8 cellular contexts compared by ENCODE assay signal in the genomic region with DNA sequence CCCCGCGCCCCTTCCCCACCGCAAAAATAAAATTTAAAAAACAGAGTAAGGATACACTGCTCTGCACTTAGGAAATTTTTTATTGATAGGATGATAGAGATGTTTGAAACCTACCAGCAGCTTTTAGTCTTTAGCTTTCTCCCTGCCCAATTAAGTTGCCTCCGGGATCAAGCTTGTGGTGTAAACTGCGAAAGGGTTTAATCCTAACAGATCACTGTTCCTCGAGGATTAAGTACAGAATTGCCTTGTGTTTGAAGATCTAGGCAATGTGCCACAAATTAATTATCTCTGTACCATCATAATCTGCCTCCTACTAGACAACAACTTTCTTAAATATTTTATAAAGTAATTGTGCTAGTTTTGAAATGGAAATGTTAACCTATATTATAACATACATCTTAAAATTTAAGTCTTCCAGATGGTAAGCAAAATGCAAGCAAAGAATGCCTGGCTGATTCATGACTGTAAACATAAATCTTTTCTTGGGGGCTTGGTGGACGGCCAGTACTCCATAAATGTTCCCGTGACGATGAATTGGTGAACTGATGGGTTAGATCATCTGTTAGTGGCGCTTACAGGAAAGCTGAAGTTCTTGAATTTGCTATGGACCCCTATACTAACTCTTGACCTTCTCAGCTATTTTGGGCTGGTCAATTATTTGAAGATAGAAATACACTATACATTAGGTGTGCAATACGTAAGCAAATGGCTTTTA. TPM values are rescaled to one million over a fixed set of nuclear protein-coding genes. Genes with fewer than 3 reads are reported as not detected.
A peak's percentile ranks its signal among the peaks of the same experiment; 100 is the strongest.
DNase-seq lines count a peak whose midpoint lies in the region; ATAC-seq and TF ChIP-seq lines count a peak whose summit lies in the region.

No MANE protein-coding gene starts in this region.

- H3K27ac Mint-ChIP-seq in GM23338 = no peak overlapping the region
- H3K27ac Mint-ChIP-seq in activated naive CD8-positive, alpha-beta T cell treated with anti-CD3 and anti-CD28 coated beads, Interleukin-2, amount 10 ng/mL, durations not matched to agents 7 days and 5 days = no peak overlapping the region
- H3K27ac Mint-ChIP-seq in memory B cell = no peak overlapping the region

- ATAC-seq in GM23338 (no peak), memory B cell (ENCODE audit: low read depth) (no peak), GM18519 (IDR thresholded peaks at IDR 0.05; ENCODE audit: low FRiP score, unreplicated experiment) (no peak), GM18868 (IDR thresholded peaks at IDR 0.05; ENCODE audit: unreplicated experiment) (no peak)
- ATAC-seq in activated naive CD8-positive, alpha-beta T cell treated with anti-CD3 and anti-CD28 coated beads, Interleukin-2, amount 10 ng/mL, durations not matched to agents 7 days and 5 days (ENCODE audit: low read depth) = no peak

- DNase-seq in A673 (ENCODE audit: low spot score) (peak; percentile 49), GM23338 (ENCODE audit: low spot score) (no peak), memory B cell (ENCODE audit: low spot score in 2 of 2) (no peak), dermis blood vessel endothelial cell (no peak), HCEC 1CT (no peak)
- DNase-seq in activated naive CD8-positive, alpha-beta T cell treated with anti-CD3 and anti-CD28 coated beads, Interleukin-2, amount 10 ng/mL, durations not matched to agents 7 days and 5 days = no peak

- H3K27me3 Mint-ChIP-seq in GM23338 (ENCODE audit: insufficient read depth, low read depth, poor library complexity) (peaks cover 14% of the 10 kb centered on the region), memory B cell (peaks cover 20% of the 10 kb centered on the region)
- peaks cover 50% of the 10 kb centered on the region for H3K27me3 Mint-ChIP-seq in activated naive CD8-positive, alpha-beta T cell treated with anti-CD3 and anti-CD28 coated beads, Interleukin-2, amount 10 ng/mL, durations not matched to agents 7 days and 5 days

- H3F3A ChIP-seq in GM23338 (replicated peaks; ENCODE audit: low read depth) = no peaks in the 10 kb centered on the region

- H3K4me3 Mint-ChIP-seq in GM23338 (peak overlapping the region; percentile 78), memory B cell (peak overlapping the region; percentile 84)
- H3K4me3 Mint-ChIP-seq in activated naive CD8-positive, alpha-beta T cell treated with anti-CD3 and anti-CD28 coated beads, Interleukin-2, amount 10 ng/mL, durations not matched to agents 7 days and 5 days = peak overlapping the region; percentile 88

- peak overlapping the region; percentile 84 for H3K4me2 ChIP-seq in GM23338

- intact Hi-C loops in A673 (cut with micrococcal nuclease; ENCODE audit: unreplicated experiment) = no loop called here

- H3K27me3 ChIP-seq in A673 (replicated peaks; ENCODE audit: insufficient read depth, low read depth, low read length, poor library complexity) = no peaks in the 10 kb centered on the region
- H3K27me3 ChIP-seq in GM23338 (ENCODE audit: insufficient read depth) = peaks cover 34% of the 10 kb centered on the region

- H3K36me3 ChIP-seq in A673 (ENCODE audit: insufficient read depth, low read length, poor library complexity, severe bottlenecking) = no peaks in the 10 kb centered on the region
- H3K36me3 ChIP-seq in GM23338 (ENCODE audit: insufficient read depth) = no peaks in the 10 kb centered on the region

- H3K36me3 Mint-ChIP-seq in GM23338 (ENCODE audit: low read depth) (no peaks in the 10 kb centered on the region; the same call in 2 of the 3 replicates), memory B cell (no peaks in the 10 kb centered on the region)
- peaks cover 1% of the 10 kb centered on the region for H3K36me3 Mint-ChIP-seq in activated naive CD8-positive, alpha-beta T cell treated with anti-CD3 and anti-CD28 coated beads, Interleukin-2, amount 10 ng/mL, durations not matched to agents 7 days and 5 days

- H3K4me1 ChIP-seq in A673 (ENCODE audit: insufficient read depth, low read length, poor library complexity, severe bottlenecking) = peaks cover 20% of the 10 kb centered on the region
- H3K4me1 ChIP-seq in GM23338 (ENCODE audit: insufficient read depth) = 0 out of 2 replicates have a peak, but pooled peaks cover 6% of the 10 kb centered on the region

- H2AFZ ChIP-seq in GM23338 = peak overlapping the region; percentile 98

- peak overlapping the region; percentile 38 for H3K27ac ChIP-seq in A673 (ENCODE audit: low read depth, low read length, poor library complexity, severe bottlenecking)
- H3K27ac ChIP-seq in GM23338 (ENCODE audit: low read depth) = no peak overlapping the region

- peaks cover 2% of the 10 kb centered on the region; the same call in 1 of the 3 replicates for H3K9me3 Mint-ChIP-seq in GM23338
- H3K9me3 Mint-ChIP-seq in activated naive CD8-positive, alpha-beta T cell treated with anti-CD3 and anti-CD28 coated beads, Interleukin-2, amount 10 ng/mL, durations not matched to agents 7 days and 5 days = peaks cover 1% of the 10 kb centered on the region
- no peaks in the 10 kb centered on the region for H3K9me3 Mint-ChIP-seq in memory B cell

- POLR2A ChIA-PET in A673 (lab: Charles Lee; ENCODE audit: low non-redundant PET) = no interaction called here
- POLR2A ChIA-PET in activated naive CD8-positive, alpha-beta T cell treated with anti-CD3 and anti-CD28 coated beads, Interleukin-2, amount 10 ng/mL, durations not matched to agents 7 days and 5 days (lab: Charles Lee) = interaction anchor here (0.6 to 1.5 kb wide), 5 partner anchors 15 to 278 kb away, joined by 3 to 4 read pairs (median 3); no protein-coding TSS in a partner anchor

- no peaks in the 10 kb centered on the region for H4K20me1 ChIP-seq in GM23338 (replicated peaks; ENCODE audit: insufficient read depth)

- CTCF ChIA-PET in A673 (lab: Charles Lee) = no interaction called here

- H3K9me3 ChIP-seq in A673 (ENCODE audit: low read depth, low read length, poor library complexity, severe bottlenecking) = no peaks in the 10 kb centered on the region

- H3K4me1 Mint-ChIP-seq in GM23338 (peaks cover 6% of the 10 kb centered on the region), memory B cell (peaks cover 6% of the 10 kb centered on the region)
- H3K4me1 Mint-ChIP-seq in activated naive CD8-positive, alpha-beta T cell treated with anti-CD3 and anti-CD28 coated beads, Interleukin-2, amount 10 ng/mL, durations not matched to agents 7 days and 5 days = peaks cover 24% of the 10 kb centered on the region

- no TSS peak for BruUV-seq in A673 (replicated peaks; lab: Mats Ljungman, UMichigan)

- H3K4me3 ChIP-seq in A673 (ENCODE audit: low read depth, low read length, poor library complexity, severe bottlenecking) (peak overlapping the region; percentile 47), GM23338 (peak overlapping the region; percentile 54)

- TF ChIP-seq CTCF in A673 (conservative IDR thresholded peaks at IDR 0.05; ENCODE audit: low read depth, low read length) = no peak
- TF ChIP-seq CTCF in GM23338 (conservative IDR thresholded peaks at IDR 0.05; ENCODE audit: low read depth in 2 of 2) = no peak

- H3K79me2 ChIP-seq in GM23338 (replicated peaks; ENCODE audit: insufficient read depth) = no peaks in the 10 kb centered on the region

- H3K9me2 ChIP-seq in GM23338 (ENCODE audit: insufficient read depth) = no peaks in the 10 kb centered on the region

TF ChIP-seq in GM23338, 12 proteins besides CTCF, POLR2A, EP300 and RAD21 (continues in another document):
- TF ChIP-seq ZNF331 (CRISPR knock-in tag; IDR thresholded peaks at IDR 0.05; ENCODE audit: low read depth) = no peak
- TF ChIP-seq NANOG (IDR thresholded peaks at IDR 0.05; ENCODE audit: borderline replicate concordance) = no peak
- TF ChIP-seq JUNB (IDR thresholded peaks at IDR 0.05; ENCODE audit: unreplicated experiment) = no peak
- TF ChIP-seq POLR2AphosphoS5 (IDR thresholded peaks at IDR 0.05; ENCODE audit: low read depth) = no peak
- TF ChIP-seq, protein P1, sequence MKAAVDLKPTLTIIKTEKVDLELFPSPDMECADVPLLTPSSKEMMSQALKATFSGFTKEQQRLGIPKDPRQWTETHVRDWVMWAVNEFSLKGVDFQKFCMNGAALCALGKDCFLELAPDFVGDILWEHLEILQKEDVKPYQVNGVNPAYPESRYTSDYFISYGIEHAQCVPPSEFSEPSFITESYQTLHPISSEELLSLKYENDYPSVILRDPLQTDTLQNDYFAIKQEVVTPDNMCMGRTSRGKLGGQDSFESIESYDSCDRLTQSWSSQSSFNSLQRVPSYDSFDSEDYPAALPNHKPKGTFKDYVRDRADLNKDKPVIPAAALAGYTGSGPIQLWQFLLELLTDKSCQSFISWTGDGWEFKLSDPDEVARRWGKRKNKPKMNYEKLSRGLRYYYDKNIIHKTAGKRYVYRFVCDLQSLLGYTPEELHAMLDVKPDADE (IDR thresholded peaks at IDR 0.05) = no peak

RNA-seq across cellular contexts. Expression of gene ARHGAP18, which starts 58.0 kb away (rescaled TPM):
- total RNA-seq in A673 (2021) = 12.7 and 14.2 TPM in 2 replicates
- total RNA-seq in GM23338 (2014; rRNA removed; shearing (Covaris generic)) = 4.0 and 5.0 TPM in 2 replicates
- 3.7 and 4.3 TPM in 2 replicates for polyA plus RNA-seq in GM23338 (2016; fragmentation: Nextera tagmentation; extraction: Ambion mirVana)
- 10 to 100 TPM; 12.1 to 12.7 TPM for total RNA-seq in activated naive CD8-positive, alpha-beta T cell treated with anti-CD3 and anti-CD28 coated beads, Interleukin-2, amount 10 ng/mL, durations not matched to agents 7 days and 5 days
- total RNA-seq in dermis blood vessel endothelial cell = 110 and 119 TPM in 2 replicates
